In genomic region chr7:29239638-29240037, GRCh38 we compare ENCODE assay signal across 1 cellular context.
TF ChIP-seq lines count a peak whose summit lies in the region.

No MANE protein-coding gene starts in this region.

TF ChIP-seq in HepG2, 621 proteins besides CTCF, POLR2A, EP300 and RAD21 (continued from another document):
- TF ChIP-seq ZNF646 (CRISPR knock-in tag; IDR thresholded peaks at IDR 0.05) (no peak), SNAI1 (CRISPR knock-in tag; IDR thresholded peaks at IDR 0.05; ENCODE audit: borderline replicate concordance) (no peak), GPN1 (CRISPR knock-in tag; IDR thresholded peaks at IDR 0.05; ENCODE audit: borderline replicate concordance) (no peak), STAG1 (CRISPR knock-in tag; IDR thresholded peaks at IDR 0.05) (peak; percentile 48), ZNF382 (CRISPR knock-in tag; IDR thresholded peaks at IDR 0.05; ENCODE audit: borderline replicate concordance) (no peak), ZBTB20 (CRISPR knock-in tag; IDR thresholded peaks at IDR 0.05; ENCODE audit: borderline replicate concordance, low read depth) (no peak), ZNF644 (CRISPR knock-in tag; IDR thresholded peaks at IDR 0.05; ENCODE audit: low read depth) (no peak), ZNF503 (CRISPR knock-in tag; IDR thresholded peaks at IDR 0.05) (no peak), NFKB2 (CRISPR knock-in tag; IDR thresholded peaks at IDR 0.05; ENCODE audit: borderline replicate concordance) (no peak), ELF4 (CRISPR knock-in tag; IDR thresholded peaks at IDR 0.05; ENCODE audit: borderline replicate concordance) (no peak), TRIM24 (CRISPR knock-in tag; IDR thresholded peaks at IDR 0.05) (no peak), TEAD3 (CRISPR knock-in tag; optimal IDR thresholded peaks at IDR 0.05; ENCODE audit: borderline replicate concordance) (no peak), ZNF253 (CRISPR knock-in tag; IDR thresholded peaks at IDR 0.05; ENCODE audit: borderline replicate concordance) (no peak), HNRNPH1 (optimal IDR thresholded peaks at IDR 0.05; ENCODE audit: low read depth, low read length) (no peak), ZNF10 (CRISPR knock-in tag; IDR thresholded peaks at IDR 0.05; ENCODE audit: borderline replicate concordance, low read depth) (no peak), ZNF232 (CRISPR knock-in tag; IDR thresholded peaks at IDR 0.05; ENCODE audit: borderline replicate concordance) (no peak), REXO4 (CRISPR knock-in tag; IDR thresholded peaks at IDR 0.05; ENCODE audit: borderline replicate concordance) (no peak), ZNF724P (CRISPR knock-in tag; IDR thresholded peaks at IDR 0.05; ENCODE audit: borderline replicate concordance) (no peak), SMC3 (IDR thresholded peaks at IDR 0.05; ENCODE audit: low read length) (peak; percentile 59)
- TF ChIP-seq, protein P1, sequence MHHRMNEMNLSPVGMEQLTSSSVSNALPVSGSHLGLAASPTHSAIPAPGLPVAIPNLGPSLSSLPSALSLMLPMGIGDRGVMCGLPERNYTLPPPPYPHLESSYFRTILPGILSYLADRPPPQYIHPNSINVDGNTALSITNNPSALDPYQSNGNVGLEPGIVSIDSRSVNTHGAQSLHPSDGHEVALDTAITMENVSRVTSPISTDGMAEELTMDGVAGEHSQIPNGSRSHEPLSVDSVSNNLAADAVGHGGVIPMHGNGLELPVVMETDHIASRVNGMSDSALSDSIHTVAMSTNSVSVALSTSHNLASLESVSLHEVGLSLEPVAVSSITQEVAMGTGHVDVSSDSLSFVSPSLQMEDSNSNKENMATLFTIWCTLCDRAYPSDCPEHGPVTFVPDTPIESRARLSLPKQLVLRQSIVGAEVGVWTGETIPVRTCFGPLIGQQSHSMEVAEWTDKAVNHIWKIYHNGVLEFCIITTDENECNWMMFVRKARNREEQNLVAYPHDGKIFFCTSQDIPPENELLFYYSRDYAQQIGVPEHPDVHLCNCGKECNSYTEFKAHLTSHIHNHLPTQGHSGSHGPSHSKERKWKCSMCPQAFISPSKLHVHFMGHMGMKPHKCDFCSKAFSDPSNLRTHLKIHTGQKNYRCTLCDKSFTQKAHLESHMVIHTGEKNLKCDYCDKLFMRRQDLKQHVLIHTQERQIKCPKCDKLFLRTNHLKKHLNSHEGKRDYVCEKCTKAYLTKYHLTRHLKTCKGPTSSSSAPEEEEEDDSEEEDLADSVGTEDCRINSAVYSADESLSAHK (CRISPR knock-in tag; IDR thresholded peaks at IDR 0.05; ENCODE audit: borderline replicate concordance): no peak
